Comparison of ENCODE assay signal across 1 cellular context in genomic region chr10:72068901-72069446, GRCh38.
TF ChIP-seq lines count a peak whose summit lies in the region.

No MANE protein-coding gene starts in this region.

TF ChIP-seq in HepG2, 621 proteins besides CTCF, POLR2A, EP300 and RAD21 (continued from another document and continues in another):
- TF ChIP-seq PRDM15 (CRISPR knock-in tag; IDR thresholded peaks at IDR 0.05) (no peak), TARDBP (CRISPR knock-in tag; IDR thresholded peaks at IDR 0.05) (peak; percentile 41; the same call in 1 of the 2 replicates), MIER3 (CRISPR knock-in tag; IDR thresholded peaks at IDR 0.05; ENCODE audit: borderline replicate concordance) (peak; percentile 58; the same call in 1 of the 2 replicates), NFATC3 (CRISPR knock-in tag; IDR thresholded peaks at IDR 0.05) (no peak), TBX2 (CRISPR knock-in tag; IDR thresholded peaks at IDR 0.05; ENCODE audit: borderline replicate concordance) (peak; percentile 58; the same call in 1 of the 2 replicates), GFI1 (CRISPR knock-in tag; IDR thresholded peaks at IDR 0.05; ENCODE audit: borderline replicate concordance) (no peak), NFIC (IDR thresholded peaks at IDR 0.05; ENCODE audit: low read length) (no peak), ZFP91 (CRISPR knock-in tag; IDR thresholded peaks at IDR 0.05; ENCODE audit: borderline replicate concordance) (peak; percentile 51), ZNF563 (CRISPR knock-in tag; IDR thresholded peaks at IDR 0.05) (no peak), NFKB2 (CRISPR knock-in tag; IDR thresholded peaks at IDR 0.05; ENCODE audit: borderline replicate concordance) (no peak; the same call in 1 of the 2 replicates), GATA4 (IDR thresholded peaks at IDR 0.05; ENCODE audit: borderline replicate concordance, low read depth) (no peak), U2AF2 (IDR thresholded peaks at IDR 0.05; ENCODE audit: low read depth, low read length) (no peak), ZNF609 (CRISPR knock-in tag; IDR thresholded peaks at IDR 0.05; ENCODE audit: borderline replicate concordance) (peak; percentile 73; the same call in 1 of the 2 replicates), YEATS2 (CRISPR knock-in tag; IDR thresholded peaks at IDR 0.05; ENCODE audit: borderline replicate concordance) (no peak), HMG20A (CRISPR knock-in tag; IDR thresholded peaks at IDR 0.05; ENCODE audit: borderline replicate concordance) (peak; percentile 62; the same call in 1 of the 2 replicates), ZNF543 (CRISPR knock-in tag; IDR thresholded peaks at IDR 0.05) (no peak), SMARCC2 (IDR thresholded peaks at IDR 0.05) (no peak), RFX1 (IDR thresholded peaks at IDR 0.05) (no peak), ZNF160 (CRISPR knock-in tag; IDR thresholded peaks at IDR 0.05) (no peak), ZNF329 (CRISPR knock-in tag; IDR thresholded peaks at IDR 0.05; ENCODE audit: low read depth) (no peak), CHCHD3 (CRISPR knock-in tag; IDR thresholded peaks at IDR 0.05) (no peak), ZNF253 (CRISPR knock-in tag; IDR thresholded peaks at IDR 0.05; ENCODE audit: borderline replicate concordance) (no peak), PAX8 (CRISPR knock-in tag; IDR thresholded peaks at IDR 0.05; ENCODE audit: borderline replicate concordance) (no peak), ZBTB1 (CRISPR knock-in tag; IDR thresholded peaks at IDR 0.05; ENCODE audit: borderline replicate concordance) (no peak), ZBTB10 (CRISPR knock-in tag; IDR thresholded peaks at IDR 0.05; ENCODE audit: borderline replicate concordance) (no peak), HMGXB3 (CRISPR knock-in tag; IDR thresholded peaks at IDR 0.05; ENCODE audit: borderline replicate concordance) (no peak), ZNF224 (CRISPR knock-in tag; IDR thresholded peaks at IDR 0.05) (no peak), KLF13 (CRISPR knock-in tag; IDR thresholded peaks at IDR 0.05) (no peak), ZNF788 (CRISPR knock-in tag; IDR thresholded peaks at IDR 0.05; ENCODE audit: borderline replicate concordance) (peak; percentile 62; the same call in 1 of the 2 replicates), GATAD2A (CRISPR knock-in tag; IDR thresholded peaks at IDR 0.05) (peak; percentile 85), AKAP8 (CRISPR knock-in tag; IDR thresholded peaks at IDR 0.05) (peak; percentile 55; the same call in 1 of the 2 replicates), ZNF646 (CRISPR knock-in tag; IDR thresholded peaks at IDR 0.05) (no peak), ZNF510 (CRISPR knock-in tag; IDR thresholded peaks at IDR 0.05; ENCODE audit: low read depth) (no peak), SMAD1 (CRISPR knock-in tag; IDR thresholded peaks at IDR 0.05; ENCODE audit: borderline replicate concordance, low read depth) (peak; percentile 53; the same call in 1 of the 2 replicates), ZNF792 (CRISPR knock-in tag; IDR thresholded peaks at IDR 0.05) (peak; percentile 44; the same call in 1 of the 2 replicates)
